Comparison of ENCODE assay signal across 9 cellular contexts in genomic region chr3:194205675-194206133, GRCh38.
DNase-seq lines count a peak whose midpoint lies in the region; ATAC-seq and TF ChIP-seq lines count a peak whose summit lies in the region.
"Had no signal": no experiment of that assay in that cellular context is flagged by ENCODE, and none has a peak within 500 bp of the region (broad histone marks: within the 10 kb centered on the region; RNA-seq: fewer than 3 reads in every experiment).

No MANE protein-coding gene starts in this region.

- no peaks in the 10 kb centered on the region for H4K20me1 ChIP-seq in MM.1S (ENCODE audit: insufficient read depth, low read length)

- H3K27ac ChIP-seq in neuronal stem cell (replicated peaks; ENCODE audit: low read length), result no peak overlapping the region
- no peak overlapping the region for H3K27ac ChIP-seq in MM.1S (ENCODE audit: low read length)
- H3K27ac ChIP-seq in gastrocnemius medialis, result no peak overlapping the region
- H3K27ac ChIP-seq: heart left ventricle had no signal

- peak overlapping the region; percentile 94 for H3K18ac ChIP-seq in neuronal stem cell (ENCODE audit: low read length)

- H4K91ac ChIP-seq in neuronal stem cell (ENCODE audit: low read depth, low read length, poor library complexity), result no peak overlapping the region

- H2BK12ac ChIP-seq in neuronal stem cell (ENCODE audit: low read length), result no peak overlapping the region

- CTCF ChIA-PET in HEK293T (lab: Yijun Ruan, JAX), result no interaction called here

- H3K27me3 ChIP-seq in neuronal stem cell (ENCODE audit: control insufficient read depth in 3 of 3, insufficient read depth in 3 of 3, low read depth in 1 of 3, low read length in 3 of 3) (peaks cover 0 to 10% (median 3%) of the 10 kb centered on the region in 3 experiments), MM.1S (replicated peaks; ENCODE audit: insufficient read depth, low read length) (peaks cover 4% of the 10 kb centered on the region; the same call in 1 of the 2 replicates), gastrocnemius medialis (peaks cover 0 to 4% (median 0%) of the 10 kb centered on the region in 3 donors)

- H3K36me3 ChIP-seq in neuronal stem cell (replicated peaks in 1 of 2; ENCODE audit: control insufficient read depth in 2 of 2, insufficient read depth in 2 of 2, low read length in 2 of 2) (no peaks in the 10 kb centered on the region), MM.1S (replicated peaks; ENCODE audit: insufficient read depth, low read length) (no peaks in the 10 kb centered on the region), gastrocnemius medialis (no peaks in the 10 kb centered on the region)
- H3K36me3 ChIP-seq: heart left ventricle had no signal

- H3K9me3 ChIP-seq in neuronal stem cell (replicated peaks in 1 of 2; ENCODE audit: control insufficient read depth in 2 of 2, insufficient read depth in 1 of 2, low read depth in 1 of 2, low read length in 2 of 2) (no peaks in the 10 kb centered on the region), MM.1S (replicated peaks; ENCODE audit: insufficient read depth, low read length) (no peaks in the 10 kb centered on the region), gastrocnemius medialis (no peaks in the 10 kb centered on the region)
- H3K9me3 ChIP-seq: heart left ventricle had no signal

- no peaks in the 10 kb centered on the region for H3K9me3 Mint-ChIP-seq in activated T-cell treated with anti-CD3 and anti-CD28 coated beads, Interleukin-2, amount 50 U/mL, for 72 hours

- H3K79me2 ChIP-seq in MM.1S (ENCODE audit: low read length), result no peaks in the 10 kb centered on the region

- peaks cover 47% of the 10 kb centered on the region for H3K4me1 Mint-ChIP-seq in activated T-cell treated with anti-CD3 and anti-CD28 coated beads, Interleukin-2, amount 50 U/mL, for 72 hours (ENCODE audit: low read depth)

- in situ Hi-C loops in gastrocnemius medialis (cut with MboI; ENCODE audit: low sequenced_read_pairs in 4 of 4), result no loop called here

- H4K8ac ChIP-seq in neuronal stem cell (ENCODE audit: low read depth, low read length), result no peak overlapping the region

- H3K4ac ChIP-seq in neuronal stem cell (ENCODE audit: low read length), result no peak overlapping the region

- H3K27me3 Mint-ChIP-seq in activated T-cell treated with anti-CD3 and anti-CD28 coated beads, Interleukin-2, amount 50 U/mL, for 72 hours (ENCODE audit: low read depth), result peaks cover 38% of the 10 kb centered on the region

- no CpG with 5 or more reads among the region's 8 CpGs for WGBS in neuronal stem cell (ENCODE audit: extremely low coverage in 2 of 2, insufficient read length in 2 of 2, insufficient replicate concordance in 1 of 2), 2 donors

- no peak overlapping the region for H2BK5ac ChIP-seq in neuronal stem cell (ENCODE audit: low read length)

- H3K27ac Mint-ChIP-seq in activated T-cell treated with anti-CD3 and anti-CD28 coated beads, Interleukin-2, amount 50 U/mL, for 72 hours, result no peak overlapping the region

- H3K79me1 ChIP-seq in neuronal stem cell (ENCODE audit: low read depth, low read length), result no peaks in the 10 kb centered on the region

- TF ChIP-seq CTCF in MM.1S (IDR thresholded peaks at IDR 0.05; ENCODE audit: low read length) (no peak), gastrocnemius medialis (IDR thresholded peaks at IDR 0.05 in 4 of 5, conservative IDR thresholded peaks at IDR 0.05 in 1 of 5) (no peak)

- H3K4me2 ChIP-seq in neuronal stem cell (ENCODE audit: insufficient read depth, low read length, poor library complexity, severe bottlenecking) (no peak overlapping the region), MM.1S (ENCODE audit: low read depth, low read length) (no peak overlapping the region)

- H3K4me1 ChIP-seq in neuronal stem cell (ENCODE audit: control insufficient read depth in 2 of 2, insufficient read depth in 1 of 2, low read depth in 1 of 2, low read length in 2 of 2) (peaks cover 6 to 18% of the 10 kb centered on the region in 2 donors), MM.1S (ENCODE audit: low read length) (peaks cover 12% of the 10 kb centered on the region), gastrocnemius medialis (peaks cover 0 to 3% of the 10 kb centered on the region in 2 donors)

- no peak overlapping the region for H2AK5ac ChIP-seq in neuronal stem cell (ENCODE audit: low read depth, low read length)

- H2AFZ ChIP-seq in neuronal stem cell (ENCODE audit: low read length), result peak overlapping the region; percentile 86
- no peak overlapping the region for H2AFZ ChIP-seq in MM.1S (ENCODE audit: low read length)

- H3K9ac ChIP-seq in neuronal stem cell (ENCODE audit: low read depth, low read length, poor library complexity) (no peak overlapping the region), MM.1S (ENCODE audit: low read length) (no peak overlapping the region)

- POLR2A ChIA-PET in HEK293T (lab: Yijun Ruan, JAX), result no interaction called here

- peak overlapping the region; percentile 20 to 27 for H3K4me3 Mint-ChIP-seq in activated T-cell treated with anti-CD3 and anti-CD28 coated beads, Interleukin-2, amount 50 U/mL, for 72 hours

- no peaks in the 10 kb centered on the region for H3K9me2 ChIP-seq in MM.1S (replicated peaks; ENCODE audit: insufficient read depth, low read length)

- no peak overlapping the region for H2BK15ac ChIP-seq in neuronal stem cell (ENCODE audit: low read length)

- intact Hi-C loops in gastrocnemius medialis (cut with DNase I; ENCODE audit: low total_unique reads), result no loop called here

- H3K36me3 Mint-ChIP-seq in activated T-cell treated with anti-CD3 and anti-CD28 coated beads, Interleukin-2, amount 50 U/mL, for 72 hours (ENCODE audit: insufficient read depth in 2 of 2), result no peaks in the 10 kb centered on the region

- H3F3A ChIP-seq in MM.1S (ENCODE audit: insufficient read depth, low read length), result peaks cover 11% of the 10 kb centered on the region

- no peak overlapping the region for H2BK120ac ChIP-seq in neuronal stem cell (ENCODE audit: low read depth, low read length)

- ATAC-seq in activated T-cell treated with anti-CD3 and anti-CD28 coated beads, Interleukin-2, amount 50 U/mL, for 72 hours (replicated peaks in 1 of 2), result no peak
- no peak for ATAC-seq in activated CD4-positive, CD25-positive, alpha-beta regulatory T cell treated with anti-CD3 and anti-CD28 coated beads, Interleukin-2, amount 50 U/mL, for 24 hours
- no peak for ATAC-seq in HG03175 (IDR thresholded peaks at IDR 0.05; ENCODE audit: unreplicated experiment)
- no peak for ATAC-seq in gastrocnemius medialis

- H3K14ac ChIP-seq in neuronal stem cell (ENCODE audit: low read length), result no peak overlapping the region

- TF ChIP-seq POLR2A in gastrocnemius medialis (IDR thresholded peaks at IDR 0.05), result no peak

- DNase-seq in HEK293T (ENCODE audit: extremely low spot score) (peak; percentile 28), NCI-H2107 treated with DMSO at 0.1 percent for 48 hours (lab: John Stamatoyannopoulos, UW; ENCODE audit: unreplicated experiment) (peak; percentile 80), neuronal stem cell (ENCODE audit: low spot score) (no peak), MM.1S (no peak), gastrocnemius medialis (no peak)
- peak; percentile 3 to 8 for DNase-seq in activated T-cell treated with anti-CD3 and anti-CD28 coated beads, Interleukin-2, amount 50 U/mL, for 72 hours

- H3K23ac ChIP-seq in neuronal stem cell (ENCODE audit: low read depth, low read length, poor library complexity), result no peak overlapping the region

- H3K4me3 ChIP-seq in neuronal stem cell (ENCODE audit: low read length in 2 of 2), result peak overlapping the region in 1 of 2 donors; percentile 38
- H3K4me3 ChIP-seq in MM.1S (ENCODE audit: low read length), result no peak overlapping the region
- no peak overlapping the region for H3K4me3 ChIP-seq in gastrocnemius medialis

TF ChIP-seq in HEK293T, 16 proteins besides CTCF, POLR2A, EP300 and RAD21:
- no peak for TF ChIP-seq NFRKB (IDR thresholded peaks at IDR 0.05)
- no peak for TF ChIP-seq TARDBP (IDR thresholded peaks at IDR 0.05)
- TF ChIP-seq SP1 (IDR thresholded peaks at IDR 0.05), result no peak
- TF ChIP-seq FOXK2 (IDR thresholded peaks at IDR 0.05), result no peak
- TF ChIP-seq ZNF384 (IDR thresholded peaks at IDR 0.05), result no peak
- TF ChIP-seq PKNOX1 (IDR thresholded peaks at IDR 0.05), result no peak
- TF ChIP-seq FOXM1 (IDR thresholded peaks at IDR 0.05; ENCODE audit: borderline replicate concordance), result no peak
- no peak for TF ChIP-seq SUZ12 (IDR thresholded peaks at IDR 0.05)
- no peak for TF ChIP-seq CTBP1 (IDR thresholded peaks at IDR 0.05; ENCODE audit: borderline replicate concordance)

Comparison
In these comparisons a context has a peak if more than half of its experiments do, and no peak if none do; other contexts are left out.
1. DNase-seq: peak in HEK293T (single experiment), NCI-H2107 treated with DMSO at 0.1 percent for 48 hours (single experiment) and activated T-cell treated with anti-CD3 and anti-CD28 coated beads, Interleukin-2, amount 50 U/mL, for 72 hours (2 of 2); none in neuronal stem cell (single experiment), MM.1S (single experiment) and gastrocnemius medialis (0 of 2).